24 cellular contexts compared by ENCODE assay signal in the genomic region with DNA sequence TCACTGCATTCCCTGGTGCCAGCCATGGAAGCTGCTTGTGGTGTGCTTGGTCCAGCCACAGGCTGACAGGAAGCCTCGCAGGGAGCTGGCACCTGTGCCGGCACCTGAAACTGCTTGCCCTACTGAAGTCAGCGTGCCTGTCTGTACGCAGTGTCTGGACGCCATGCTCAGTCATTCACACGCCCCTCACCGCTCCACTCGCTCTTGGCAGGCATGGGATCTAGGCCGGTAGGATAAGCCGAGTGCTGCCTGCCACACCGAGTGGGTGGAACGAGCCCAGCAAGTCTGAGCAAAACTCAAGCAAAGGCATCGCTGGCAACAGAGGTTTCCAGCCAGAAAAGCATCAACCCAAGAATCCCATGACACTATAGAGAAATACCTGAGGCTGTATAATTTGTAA.
"Had no signal": no experiment of that assay in that cellular context is flagged by ENCODE, and none has a peak within 500 bp of the region (broad histone marks: within the 10 kb centered on the region; RNA-seq: fewer than 3 reads in every experiment).

No MANE protein-coding gene starts in this region.

- H3K4me1 ChIP-seq: foreskin keratinocyte, gastroesophageal sphincter, heart left ventricle, left lung, pancreas, right lobe of liver, stomach, thyroid gland had no signal

- H3K27me3 ChIP-seq: esophagus muscularis mucosa, foreskin keratinocyte, gastroesophageal sphincter, heart left ventricle, left lung, neutrophil, pancreas, right lobe of liver, stomach, thyroid gland had no signal

- H3K36me3 ChIP-seq: esophagus muscularis mucosa, gastroesophageal sphincter, heart left ventricle, left lung, neutrophil, pancreas, right lobe of liver, stomach, thyroid gland had no signal

- H3K4me3 Mint-ChIP-seq: natural killer cell; stimulated activated effector memory CD8-positive, alpha-beta T cell treated with anti-CD3 and anti-CD28 coated beads, Interleukin-12 subunit alpha, Interleukin-12 subunit beta, amount 100 ng/mL, for 72 hours; type B pancreatic cell had no signal

- H3K36me3 Mint-ChIP-seq: natural killer cell; stimulated activated effector memory CD8-positive, alpha-beta T cell treated with anti-CD3 and anti-CD28 coated beads, Interleukin-12 subunit alpha, Interleukin-12 subunit beta, amount 100 ng/mL, for 72 hours; type B pancreatic cell had no signal

- H3K4me1 Mint-ChIP-seq: natural killer cell; stimulated activated effector memory CD8-positive, alpha-beta T cell treated with anti-CD3 and anti-CD28 coated beads, Interleukin-12 subunit alpha, Interleukin-12 subunit beta, amount 100 ng/mL, for 72 hours had no signal

- H3K4me3 ChIP-seq: esophagus muscularis mucosa, gastroesophageal sphincter, heart left ventricle, left lung, pancreas, right lobe of liver, stomach, thyroid gland had no signal

- H3K9me3 ChIP-seq: esophagus muscularis mucosa, gastroesophageal sphincter, neutrophil, pancreas, right lobe of liver, stomach, thyroid gland had no signal

- DNase-seq: cortex of kidney; effector CD4-positive, alpha-beta T cell; heart left ventricle; hippocampal formation; left cardiac atrium; natural killer cell; retina; right lobe of liver; small intestine; stimulated activated CD4-positive, alpha-beta T cell treated with anti-CD3 and anti-CD28 coated beads, Interleukin-12 subunit alpha, Interleukin-12 subunit beta, amount 100 ng/mL, for 4 hours; stimulated activated CD4-positive, alpha-beta T cell treated with anti-CD3 and anti-CD28 coated beads, Interleukin-1b, Interleukin-23, amount 100 ng/mL, for 48 hours; stimulated activated CD4-positive, alpha-beta T cell treated with anti-CD3 and anti-CD28 coated beads, Interleukin-4, amount 100 ng/mL, for 24 hours; stimulated activated naive CD4-positive, alpha-beta T cell treated with Interleukin-2 at 50 U/mL for 16 hours; stomach; thyroid gland had no signal

- H3K27ac ChIP-seq: epithelial cell of prostate, esophagus muscularis mucosa, foreskin keratinocyte, gastroesophageal sphincter, heart left ventricle, left lung, neutrophil, pancreas, right lobe of liver, stomach, thyroid gland had no signal

- H3K27me3 Mint-ChIP-seq: type B pancreatic cell had no signal

- H3K27ac Mint-ChIP-seq: natural killer cell; stimulated activated effector memory CD8-positive, alpha-beta T cell treated with anti-CD3 and anti-CD28 coated beads, Interleukin-12 subunit alpha, Interleukin-12 subunit beta, amount 100 ng/mL, for 72 hours; type B pancreatic cell had no signal

- ATAC-seq: foreskin keratinocyte; gastroesophageal sphincter; heart left ventricle; left cardiac atrium; left lung; natural killer cell; pancreas; stimulated activated effector memory CD8-positive, alpha-beta T cell treated with anti-CD3 and anti-CD28 coated beads, Interleukin-12 subunit alpha, Interleukin-12 subunit beta, amount 100 ng/mL, for 72 hours had no signal

- H3K9me3 Mint-ChIP-seq: type B pancreatic cell had no signal
